16 cellular contexts compared by ENCODE assay signal in the genomic region with DNA sequence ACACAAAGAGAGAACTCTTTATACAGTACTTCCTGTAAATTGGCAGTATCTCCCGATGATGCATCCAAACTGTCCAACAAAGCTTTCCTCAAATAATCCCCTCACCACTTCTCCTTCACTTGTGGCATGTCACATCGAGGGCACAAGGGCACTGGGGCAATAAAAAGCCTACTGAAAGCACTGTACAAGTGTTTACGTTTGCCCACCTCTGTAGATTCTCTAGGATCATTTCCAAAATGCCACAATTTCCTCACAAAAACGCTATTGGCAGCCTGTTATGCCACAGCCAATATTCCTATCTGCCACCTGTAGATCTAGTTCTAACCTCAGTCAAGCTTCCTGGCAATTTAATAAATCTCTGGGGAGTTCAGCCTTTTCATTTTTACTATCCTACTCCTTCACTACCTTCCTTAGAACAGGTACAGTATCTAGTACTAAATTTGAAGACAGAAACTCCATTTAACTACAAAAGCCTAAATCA. TPM values are rescaled to one million over a fixed set of nuclear protein-coding genes. Genes with fewer than 3 reads are reported as not detected.
A peak's percentile ranks its signal among the peaks of the same experiment; 100 is the strongest.
DNase-seq lines count a peak whose midpoint lies in the region; ATAC-seq and TF ChIP-seq lines count a peak whose summit lies in the region.
"Had no signal": no experiment of that assay in that cellular context is flagged by ENCODE, and none has a peak within 500 bp of the region (broad histone marks: within the 10 kb centered on the region; RNA-seq: fewer than 3 reads in every experiment).

No MANE protein-coding gene starts in this region.

- H3K9ac ChIP-seq in SK-N-MC (ENCODE audit: insufficient read length) = no peak overlapping the region

- H3K27ac Mint-ChIP-seq in MCF 10A (ENCODE audit: low read depth, unreplicated experiment) = peak overlapping the region; percentile 12
- H3K27ac Mint-ChIP-seq in stimulated activated naive B cell treated with anti-CD40 and anti-IgM and Interleukin-4, amounts not matched to agents 10 μg/mL and 1 μg/mL and 100 μg/mL, for 72 hours = peak overlapping the region; percentile 67
- H3K27ac Mint-ChIP-seq: GM23338 had no signal

- POLR2A ChIA-PET in MCF 10A (lab: Yijun Ruan, JAX) = interaction anchor here (2.3 kb wide), 1 partner anchor 100 kb away, joined by 6 read pairs; no protein-coding TSS in a partner anchor

- intact Hi-C loops in MCF 10A (cut with micrococcal nuclease) (no loop called here), breast epithelium (cut with DNase I; ENCODE audit: low total_unique reads) (loop anchor here (2.0 kb wide), 1 partner anchor 17 kb away; no protein-coding TSS in a partner anchor)

- TF ChIP-seq EP300 in suprapubic skin (IDR thresholded peaks at IDR 0.05) = no peak

- no peaks in the 10 kb centered on the region for H3K4me1 ChIP-seq in breast epithelium
- H3K4me1 ChIP-seq in hepatocyte (ENCODE audit: insufficient read depth) = no peaks in the 10 kb centered on the region
- H3K4me1 ChIP-seq in suprapubic skin = no peaks in the 10 kb centered on the region

- H3K36me3 Mint-ChIP-seq in MCF 10A (ENCODE audit: insufficient read depth, unreplicated experiment) = peaks cover 96% of the 10 kb centered on the region
- H3K36me3 Mint-ChIP-seq in stimulated activated naive B cell treated with anti-CD40 and anti-IgM and Interleukin-4, amounts not matched to agents 10 μg/mL and 1 μg/mL and 100 μg/mL, for 72 hours = peaks cover 29 to 32% of the 10 kb centered on the region in 2 donors

- H3K27ac ChIP-seq in breast epithelium (peak overlapping the region in 1 of 2 donors; percentile 6), SK-N-MC (peak overlapping the region; percentile 12; the same call in 1 of the 2 replicates), hepatocyte (peak overlapping the region; percentile 17), suprapubic skin (no peak overlapping the region)

- BruUV-seq in MCF 10A (replicated peaks; lab: Mats Ljungman, UMichigan) = no TSS peak

- peaks cover 24% of the 10 kb centered on the region for H3K79me2 ChIP-seq in hepatocyte

- peaks cover 5% of the 10 kb centered on the region for H3K4me1 Mint-ChIP-seq in MCF 10A (ENCODE audit: insufficient read depth, unreplicated experiment)
- H3K4me1 Mint-ChIP-seq in stimulated activated naive B cell treated with anti-CD40 and anti-IgM and Interleukin-4, amounts not matched to agents 10 μg/mL and 1 μg/mL and 100 μg/mL, for 72 hours = peaks cover 0 to 3% of the 10 kb centered on the region in 2 donors

- no peak for TF ChIP-seq CTCF in MCF 10A (IDR thresholded peaks at IDR 0.05; ENCODE audit: unreplicated experiment)
- TF ChIP-seq CTCF in breast epithelium (IDR thresholded peaks at IDR 0.05) = no peak
- no peak for TF ChIP-seq CTCF in hepatocyte (IDR thresholded peaks at IDR 0.05; ENCODE audit: poor library complexity)
- TF ChIP-seq CTCF in suprapubic skin (IDR thresholded peaks at IDR 0.05) = no peak

- no peak for TF ChIP-seq POLR2A in breast epithelium (IDR thresholded peaks at IDR 0.05)
- no peak for TF ChIP-seq POLR2A in suprapubic skin (IDR thresholded peaks at IDR 0.05)

- DNase-seq in MCF 10A (ENCODE audit: unreplicated experiment) = no peak
- no peak for DNase-seq in breast epithelium (ENCODE audit: low spot score in 2 of 2)
- no peak for DNase-seq in SK-N-MC (ENCODE audit: low read depth, low spot score)
- DNase-seq in hepatocyte (ENCODE audit: low spot score) = no peak
- no peak for DNase-seq in stimulated activated naive B cell treated with anti-CD40 and anti-IgM and Interleukin-4, amounts not matched to agents 10 μg/mL and 1 μg/mL and 100 μg/mL, for 72 hours
- no peak for DNase-seq in stimulated activated naive CD4-positive, alpha-beta T cell treated with Interleukin-2 at 50 U/mL for 16 hours (lab: John Stamatoyannopoulos, UW)
- DNase-seq in suprapubic skin (ENCODE audit: low spot score in 2 of 2) = no peak
- DNase-seq: CD4-positive, alpha-beta memory T cell; DMS79; KBM-7; NCI-H1048; NCI-H2107; NCI-H226; NCI-H526 had no signal

- H3K27me3 Mint-ChIP-seq in MCF 10A (ENCODE audit: insufficient read depth, unreplicated experiment) = no peaks in the 10 kb centered on the region
- H3K27me3 Mint-ChIP-seq in stimulated activated naive B cell treated with anti-CD40 and anti-IgM and Interleukin-4, amounts not matched to agents 10 μg/mL and 1 μg/mL and 100 μg/mL, for 72 hours = no peaks in the 10 kb centered on the region
- H3K27me3 Mint-ChIP-seq: CD4-positive, alpha-beta memory T cell had no signal

- H3K9me3 Mint-ChIP-seq in MCF 10A (ENCODE audit: unreplicated experiment) = no peaks in the 10 kb centered on the region
- H3K9me3 Mint-ChIP-seq in stimulated activated naive B cell treated with anti-CD40 and anti-IgM and Interleukin-4, amounts not matched to agents 10 μg/mL and 1 μg/mL and 100 μg/mL, for 72 hours = no peaks in the 10 kb centered on the region
- H3K9me3 Mint-ChIP-seq: CD4-positive, alpha-beta memory T cell; GM23338 had no signal

- H3K36me3 ChIP-seq in breast epithelium (no peaks in the 10 kb centered on the region), SK-N-MC (ENCODE audit: insufficient read depth, low read length) (peaks cover 95% of the 10 kb centered on the region), hepatocyte (replicated peaks; ENCODE audit: insufficient read depth, low read depth) (no peaks in the 10 kb centered on the region), suprapubic skin (peaks cover 59% of the 10 kb centered on the region)

- H2AFZ ChIP-seq in hepatocyte = no peak overlapping the region
- H2AFZ ChIP-seq: GM23338 had no signal

- 86% methylated on average over 4 of the region's 4 CpGs for WGBS in hepatocyte (ENCODE audit: low lambda C conversion rate, missing lambda C conversion rate)
- 75% methylated on average over 4 of the region's 4 CpGs for WGBS in suprapubic skin

- no peak for ATAC-seq in stimulated activated naive B cell treated with anti-CD40 and anti-IgM and Interleukin-4, amounts not matched to agents 10 μg/mL and 1 μg/mL and 100 μg/mL, for 72 hours (replicated peaks)
- no peak for ATAC-seq in GM21529 (IDR thresholded peaks at IDR 0.05; ENCODE audit: unreplicated experiment)
- ATAC-seq: GM23338 had no signal

- H3K27me3 ChIP-seq in breast epithelium = no peaks in the 10 kb centered on the region
- no peaks in the 10 kb centered on the region for H3K27me3 ChIP-seq in hepatocyte
- no peaks in the 10 kb centered on the region for H3K27me3 ChIP-seq in suprapubic skin

- no peaks in the 10 kb centered on the region for H4K20me1 ChIP-seq in hepatocyte (ENCODE audit: insufficient read depth, poor library complexity, severe bottlenecking)

- H3K4me3 Mint-ChIP-seq in MCF 10A (ENCODE audit: unreplicated experiment) = no peak overlapping the region
- H3K4me3 Mint-ChIP-seq in stimulated activated naive B cell treated with anti-CD40 and anti-IgM and Interleukin-4, amounts not matched to agents 10 μg/mL and 1 μg/mL and 100 μg/mL, for 72 hours = no peak overlapping the region
- H3K4me3 Mint-ChIP-seq: CD4-positive, alpha-beta memory T cell; GM23338 had no signal

- no peak overlapping the region for H3K4me2 ChIP-seq in hepatocyte
- H3K4me2 ChIP-seq: GM23338 had no signal

- CTCF ChIA-PET in MCF 10A (lab: Yijun Ruan, JAX) = no interaction called here

- H3K9me2 ChIP-seq in hepatocyte (replicated peaks; ENCODE audit: insufficient read depth) = no peaks in the 10 kb centered on the region

- H3K4me3 ChIP-seq in breast epithelium (no peak overlapping the region), SK-N-MC (no peak overlapping the region), hepatocyte (no peak overlapping the region), suprapubic skin (no peak overlapping the region)
- H3K4me3 ChIP-seq: GM23338 had no signal

- H3K9me3 ChIP-seq in breast epithelium = no peaks in the 10 kb centered on the region
- no peaks in the 10 kb centered on the region for H3K9me3 ChIP-seq in SK-N-MC (ENCODE audit: low read depth, low read length)
- no peaks in the 10 kb centered on the region for H3K9me3 ChIP-seq in hepatocyte (ENCODE audit: low read depth)
- no peaks in the 10 kb centered on the region for H3K9me3 ChIP-seq in suprapubic skin

RNA-seq across cellular contexts. Expression of a gene that starts 39.9 kb away (rescaled TPM):
- total RNA-seq in MCF 10A (2022) (128 and 152 TPM in 2 replicates), breast epithelium (100 to 1,000 TPM in 2 of 3 donors, 10 to 100 TPM in 1; 56.6 to 114 (median 109) TPM), hepatocyte (104 and 106 TPM in 2 replicates), suprapubic skin (10 to 100 TPM; 60.9 to 85.3 (median 66.0) TPM)
- 105 and 112 TPM in 2 replicates for polyA plus RNA-seq in hepatocyte
